In genomic region chr11:121539000-121539399, GRCh38 we compare ENCODE assay signal across 24 cellular contexts.
DNase-seq lines count a peak whose midpoint lies in the region; ATAC-seq and TF ChIP-seq lines count a peak whose summit lies in the region.
"Had no signal": no experiment of that assay in that cellular context is flagged by ENCODE, and none has a peak within 500 bp of the region (broad histone marks: within the 10 kb centered on the region; RNA-seq: fewer than 3 reads in every experiment).

No MANE protein-coding gene starts in this region.

- H3K27ac Mint-ChIP-seq in CD4-positive, alpha-beta T cell, result peak overlapping the region; percentile 37
- H3K27ac Mint-ChIP-seq: activated T-helper 1 cell treated with anti-CD3 and anti-CD28 coated beads, Interleukin-12 subunit alpha, Interleukin-12 subunit beta, Interleukin-2, Interleukin-4 antibody, amounts not matched to agents 30 ng/mL and 10 ng/mL and 1 ng/mL, durations not matched to agents 14 hours and 24 hours and 36 hours; memory B cell; type B pancreatic cell had no signal

- intact Hi-C loops in CD4-positive, alpha-beta T cell (cut with DNase I, micrococcal nuclease), result loop anchor here (5.0 kb wide), 1 partner anchor 87 kb away; the partner anchor contains the start of genes SORL1 (in 2 of the 2) and SORL1-AS1 (in 2 of the 2)

- no peak for TF ChIP-seq EP300 in SK-N-SH (IDR thresholded peaks at IDR 0.05; ENCODE audit: borderline replicate concordance in 1 of 2, low read depth in 1 of 2, low read length in 1 of 2)

- 42% methylated on average over 5 of the region's 5 CpGs for WGBS in SK-N-SH (ENCODE audit: low lambda C conversion rate)

- H3K36me3 Mint-ChIP-seq in CD4-positive, alpha-beta T cell (ENCODE audit: low read depth), result peaks cover 92% of the 10 kb centered on the region
- H3K36me3 Mint-ChIP-seq: memory B cell had no signal

- no peak overlapping the region for H3K4me3 ChIP-seq in DND-41 (ENCODE audit: low read depth in 1 of 2, low read length in 2 of 2)
- no peak overlapping the region for H3K4me3 ChIP-seq in SK-N-SH (ENCODE audit: low read depth in 2 of 2, low read length in 1 of 2)
- H3K4me3 ChIP-seq in fibroblast of mammary gland (ENCODE audit: control insufficient read depth, low read depth, low read length), result no peak overlapping the region
- no peak overlapping the region for H3K4me3 ChIP-seq in WERI-Rb-1 (ENCODE audit: low read depth, low read length)
- H3K4me3 ChIP-seq: body of pancreas, heart right ventricle, PC-9 had no signal

- peaks cover 67% of the 10 kb centered on the region for H3K4me1 Mint-ChIP-seq in CD4-positive, alpha-beta T cell (ENCODE audit: low read depth)

- no peak for ATAC-seq in CD4-positive, alpha-beta T cell (ENCODE audit: poor library complexity)
- peak; percentile 65; the same call in 2 of the 3 replicates for ATAC-seq in DND-41 (ENCODE audit: insufficient read depth, low read depth)
- ATAC-seq in HG02970 (IDR thresholded peaks at IDR 0.05; ENCODE audit: low FRiP score, unreplicated experiment), result no peak
- ATAC-seq: body of pancreas, heart right ventricle, left colon had no signal

- H3K36me3 ChIP-seq in DND-41 (ENCODE audit: insufficient read depth, low read length) (peaks cover 42% of the 10 kb centered on the region), SK-N-SH (replicated peaks in 1 of 2; ENCODE audit: control insufficient read depth in 1 of 2, insufficient read depth in 2 of 2, low read length in 1 of 2) (no peaks in the 10 kb centered on the region), WERI-Rb-1 (no peaks in the 10 kb centered on the region)

- POLR2A ChIA-PET in CD4-positive, alpha-beta T cell (lab: Charles Lee), result interaction anchor here (0.8 to 1.0 kb wide), 2 partner anchors 77 to 247 kb away, joined by 3 read pairs; partner anchors contain the start of gene SC5D
- POLR2A ChIA-PET in SK-N-SH (lab: Yijun Ruan, JAX), result no interaction called here

- TF ChIP-seq CTCF in CD4-positive, alpha-beta T cell (IDR thresholded peaks at IDR 0.05), result no peak
- TF ChIP-seq CTCF in DND-41 (IDR thresholded peaks at IDR 0.05; ENCODE audit: borderline replicate concordance, extremely low read depth, low read length, poor library complexity, severe bottlenecking) (no peak), SK-N-SH (IDR thresholded peaks at IDR 0.05) (no peak), fibroblast of mammary gland (conservative IDR thresholded peaks at IDR 0.05; ENCODE audit: control insufficient read depth, insufficient read depth, low read depth, low read length) (no peak), WERI-Rb-1 (IDR thresholded peaks at IDR 0.05; ENCODE audit: low read depth, low read length) (no peak)

- no peaks in the 10 kb centered on the region for H3K27me3 ChIP-seq in CD4-positive, alpha-beta T cell (ENCODE audit: control insufficient read depth, insufficient read depth, low read length)
- H3K27me3 ChIP-seq in DND-41 (ENCODE audit: insufficient read depth, low read length, poor library complexity) (no peaks in the 10 kb centered on the region), SK-N-SH (ENCODE audit: insufficient read depth) (no peaks in the 10 kb centered on the region), WERI-Rb-1 (ENCODE audit: insufficient read depth, low read depth, severe bottlenecking) (no peaks in the 10 kb centered on the region)
- H3K27me3 ChIP-seq: body of pancreas had no signal

- DNase-seq in CD4-positive, alpha-beta T cell, result no peak
- no peak for DNase-seq in DND-41
- DNase-seq in SK-N-SH, result no peak
- DNase-seq in fibroblast of mammary gland (ENCODE audit: low read depth), result peak; percentile 20
- no peak for DNase-seq in WERI-Rb-1
- DNase-seq in HCEC 1CT, result no peak
- DNase-seq: activated CD4-positive, CD25-positive, alpha-beta regulatory T cell treated with anti-CD3 and anti-CD28 coated beads, Interleukin-2, amount 50 U/mL, for 72 hours; body of pancreas; DMS79; foreskin fibroblast; GOT3; heart right ventricle; KBM-7; left colon; MM.1S; NCI-H1436 treated with DMSO at 0.1 percent for 48 hours; NCI-H524; occipital lobe; PC-9; Right ventricle myocardium superior had no signal

- H3K9me3 Mint-ChIP-seq in CD4-positive, alpha-beta T cell, result no peaks in the 10 kb centered on the region
- H3K9me3 Mint-ChIP-seq: activated T-helper 1 cell treated with anti-CD3 and anti-CD28 coated beads, Interleukin-12 subunit alpha, Interleukin-12 subunit beta, Interleukin-2, Interleukin-4 antibody, amounts not matched to agents 30 ng/mL and 10 ng/mL and 1 ng/mL, durations not matched to agents 14 hours and 24 hours and 36 hours; memory B cell; type B pancreatic cell had no signal

- H3K79me2 ChIP-seq in DND-41 (ENCODE audit: insufficient read depth, low read length) (no peaks in the 10 kb centered on the region), SK-N-SH (ENCODE audit: insufficient read depth) (no peaks in the 10 kb centered on the region)

- H4K20me1 ChIP-seq in DND-41 (ENCODE audit: insufficient read depth, low read length) (no peaks in the 10 kb centered on the region), SK-N-SH (ENCODE audit: insufficient read depth) (no peaks in the 10 kb centered on the region)

- no peak overlapping the region for H3K9ac ChIP-seq in DND-41 (ENCODE audit: low read depth, low read length)
- H3K9ac ChIP-seq in SK-N-SH, result no peak overlapping the region

- H3K27me3 Mint-ChIP-seq in CD4-positive, alpha-beta T cell, result no peaks in the 10 kb centered on the region
- H3K27me3 Mint-ChIP-seq: type B pancreatic cell had no signal

- no peaks in the 10 kb centered on the region for H3K9me3 ChIP-seq in CD4-positive, alpha-beta T cell (ENCODE audit: control insufficient read depth, low read length)
- H3K9me3 ChIP-seq in DND-41 (ENCODE audit: insufficient read depth, low read length, severe bottlenecking), result no peaks in the 10 kb centered on the region
- H3K9me3 ChIP-seq in SK-N-SH, result no peaks in the 10 kb centered on the region
- H3K9me3 ChIP-seq in WERI-Rb-1 (ENCODE audit: severe bottlenecking), result no peaks in the 10 kb centered on the region
- H3K9me3 ChIP-seq: body of pancreas, heart right ventricle had no signal

- H2AFZ ChIP-seq in DND-41 (ENCODE audit: low read depth, low read length), result no peak overlapping the region
- H2AFZ ChIP-seq in SK-N-SH (ENCODE audit: low read depth), result no peak overlapping the region
- H2AFZ ChIP-seq: PC-9 had no signal

- no peak overlapping the region for H3K27ac ChIP-seq in CD4-positive, alpha-beta T cell (ENCODE audit: low read depth, low read length)
- H3K27ac ChIP-seq in DND-41 (ENCODE audit: low read length) (peak overlapping the region; percentile 40), SK-N-SH (ENCODE audit: low read depth in 2 of 2, low read length in 1 of 2) (no peak overlapping the region), WERI-Rb-1 (no peak overlapping the region)
- H3K27ac ChIP-seq: body of pancreas, heart right ventricle, PC-9 had no signal

- H3K9me2 ChIP-seq in SK-N-SH, result no peaks in the 10 kb centered on the region

- H3K4me1 ChIP-seq in DND-41 (ENCODE audit: insufficient read depth, low read length) (peaks cover 25% of the 10 kb centered on the region), SK-N-SH (ENCODE audit: control insufficient read depth in 1 of 2, insufficient read depth in 2 of 2, low read depth in 1 of 2, low read length in 1 of 2) (peaks cover 0 to 6% of the 10 kb centered on the region in 2 experiments; a peak in 2 of 4 replicates)
- H3K4me1 ChIP-seq: body of pancreas, heart right ventricle had no signal

- H3K4me3 Mint-ChIP-seq in CD4-positive, alpha-beta T cell, result no peak overlapping the region
- H3K4me3 Mint-ChIP-seq: activated T-helper 1 cell treated with anti-CD3 and anti-CD28 coated beads, Interleukin-12 subunit alpha, Interleukin-12 subunit beta, Interleukin-2, Interleukin-4 antibody, amounts not matched to agents 30 ng/mL and 10 ng/mL and 1 ng/mL, durations not matched to agents 14 hours and 24 hours and 36 hours; memory B cell; type B pancreatic cell had no signal

- TF ChIP-seq RAD21 in SK-N-SH (IDR thresholded peaks at IDR 0.05; ENCODE audit: low read length), result no peak

- no peaks in the 10 kb centered on the region for H3F3A ChIP-seq in SK-N-SH (replicated peaks; ENCODE audit: insufficient read depth)

- H3K4me2 ChIP-seq in DND-41 (ENCODE audit: insufficient read depth, low read length) (0 out of 2 replicates have a peak overlapping the region, but pooled peaks have one; percentile 5), SK-N-SH (no peak overlapping the region)
- H3K4me2 ChIP-seq: PC-9 had no signal

- CTCF ChIA-PET in CD4-positive, alpha-beta T cell (lab: Charles Lee), result interaction anchor here (1.2 kb wide), 1 partner anchor 94 kb away, joined by 3 read pairs; no protein-coding TSS in a partner anchor
- CTCF ChIA-PET in SK-N-SH (lab: Yijun Ruan, JAX), result interaction anchor here (1.4 kb wide), 1 partner anchor 33 kb away, joined by 3 read pairs; no protein-coding TSS in a partner anchor

TF ChIP-seq in SK-N-SH, 30 proteins besides CTCF, POLR2A, EP300 and RAD21:
- TF ChIP-seq RXRA (IDR thresholded peaks at IDR 0.05; ENCODE audit: borderline replicate concordance, low read depth), result no peak
- TF ChIP-seq RCOR1 (IDR thresholded peaks at IDR 0.05; ENCODE audit: low read length), result peak; percentile 34; the same call in 1 of the 2 replicates
